Comparison of ENCODE assay signal across 8 cellular contexts in genomic region chr12:47964102-47964723, GRCh38. TPM values are rescaled to one million over a fixed set of nuclear protein-coding genes. Genes with fewer than 3 reads are reported as not detected.
DNase-seq lines count a peak whose midpoint lies in the region; ATAC-seq and TF ChIP-seq lines count a peak whose summit lies in the region.

No MANE protein-coding gene starts in this region.

- H2AK5ac ChIP-seq in IMR-90 (ENCODE audit: low read depth, low read length) = peak overlapping the region; percentile 7; the same call in 1 of the 2 replicates

- peak overlapping the region; percentile 99 to 100 for H3K4me3 Mint-ChIP-seq in activated T-cell treated with anti-CD3 and anti-CD28 coated beads, Interleukin-2, amount 50 U/mL, for 72 hours

- H3K4me1 Mint-ChIP-seq in activated T-cell treated with anti-CD3 and anti-CD28 coated beads, Interleukin-2, amount 50 U/mL, for 72 hours (ENCODE audit: low read depth) = peaks cover 30% of the 10 kb centered on the region

- no peak overlapping the region for H2BK120ac ChIP-seq in IMR-90 (ENCODE audit: low read depth, low read length)

- intact Hi-C loops in IMR-90 (cut with micrococcal nuclease) = loop anchor here (5.0 to 10.0 kb wide), 2 partner anchors 247 to 651 kb away; no protein-coding TSS in a partner anchor

- H2BK20ac ChIP-seq in IMR-90 (ENCODE audit: low read depth, low read length) = no peak overlapping the region

- H3K36me3 ChIP-seq in IMR-90 (ENCODE audit: control insufficient read depth, insufficient read depth, low read length) (peaks cover 8% of the 10 kb centered on the region), iPS DF 6.9 (ENCODE audit: control insufficient read depth, insufficient read depth, low read length) (no peaks in the 10 kb centered on the region)

- H3K4me3 ChIP-seq in IMR-90 (ENCODE audit: insufficient read depth, low read depth, low read length) (peak overlapping the region; percentile 63), iPS DF 6.9 (ENCODE audit: low read length) (peak overlapping the region; percentile 46; the same call in 1 of the 2 replicates), skin epidermis (peak overlapping the region; percentile 55 to 90 (median 76))

- in situ Hi-C loops in IMR-90 (cut with MboI; ENCODE audit: low sequenced_read_pairs) = no loop called here

- dilution Hi-C loops in IMR-90 (cut with HindIII; ENCODE audit: low sequenced_read_pairs, unreplicated experiment) = no loop called here

- H3K9me3 Mint-ChIP-seq in activated T-cell treated with anti-CD3 and anti-CD28 coated beads, Interleukin-2, amount 50 U/mL, for 72 hours = peaks cover 0 to 3% of the 10 kb centered on the region in 2 donors

- H3K4ac ChIP-seq in IMR-90 (ENCODE audit: low read depth, low read length) = no peak overlapping the region; the same call in 1 of the 2 replicates

- DNase-seq in DMS53 (lab: John Stamatoyannopoulos, UW) (peak; percentile 74), IMR-90 (no peak), iPS DF 6.9 (ENCODE audit: low read depth, low spot score) (no peak), HK-2 (ENCODE audit: unreplicated experiment) (no peak), NCI-H1436 (lab: John Stamatoyannopoulos, UW) (no peak)
- peak; percentile 12 to 18 for DNase-seq in activated T-cell treated with anti-CD3 and anti-CD28 coated beads, Interleukin-2, amount 50 U/mL, for 72 hours

- peak overlapping the region; percentile 71 for H2AK9ac ChIP-seq in IMR-90 (replicated peaks; ENCODE audit: low read depth, low read length, poor library complexity)

- 0 out of 2 replicates have a peak overlapping the region, but pooled peaks have one; percentile 35 for H3K23ac ChIP-seq in IMR-90 (ENCODE audit: low read depth, low read length)

- peak overlapping the region; percentile 66; the same call in 1 of the 2 replicates for H3K9ac ChIP-seq in IMR-90 (ENCODE audit: low read depth, low read length)

- H3K4me2 ChIP-seq in IMR-90 (ENCODE audit: low read depth, low read length) = peak overlapping the region; percentile 85

- TF ChIP-seq CTCF in IMR-90 (conservative IDR thresholded peaks at IDR 0.05; ENCODE audit: low read depth, low read length) = no peak

- no peaks in the 10 kb centered on the region for H4K20me1 ChIP-seq in IMR-90 (ENCODE audit: insufficient read depth, low read length)

- H3K27me3 ChIP-seq in IMR-90 (ENCODE audit: control insufficient read depth, insufficient read depth, low read length) = peaks cover 8% of the 10 kb centered on the region
- peaks cover 3% of the 10 kb centered on the region for H3K27me3 ChIP-seq in iPS DF 6.9 (ENCODE audit: control insufficient read depth, insufficient read depth, low read length)

- CTCF ChIA-PET in IMR-90 (lab: Yijun Ruan, JAX) = interaction anchor here (1.4 kb wide), 1 partner anchor 15 kb away, joined by 5 read pairs; no protein-coding TSS in a partner anchor

- H3K36me3 Mint-ChIP-seq in activated T-cell treated with anti-CD3 and anti-CD28 coated beads, Interleukin-2, amount 50 U/mL, for 72 hours (ENCODE audit: insufficient read depth in 2 of 2) = peaks cover 5 to 25% of the 10 kb centered on the region in 2 donors

- peaks cover 3% of the 10 kb centered on the region for H3K4me1 ChIP-seq in IMR-90 (ENCODE audit: control insufficient read depth, insufficient read depth, low read length)
- H3K4me1 ChIP-seq in iPS DF 6.9 (ENCODE audit: control insufficient read depth, insufficient read depth, low read length) = peaks cover 1% of the 10 kb centered on the region; the same call in 1 of the 2 replicates

- no peaks in the 10 kb centered on the region for H3K9me3 ChIP-seq in IMR-90 (ENCODE audit: control insufficient read depth, insufficient read depth, low read length)
- no peaks in the 10 kb centered on the region for H3K9me3 ChIP-seq in iPS DF 6.9 (ENCODE audit: control insufficient read depth, insufficient read depth, low read length)

- ATAC-seq in IMR-90 (ENCODE audit: low read depth) = no peak
- peak in 1 of 2 donors; percentile 8 for ATAC-seq in activated T-cell treated with anti-CD3 and anti-CD28 coated beads, Interleukin-2, amount 50 U/mL, for 72 hours (replicated peaks in 1 of 2)
- no peak for ATAC-seq in HG03571 (IDR thresholded peaks at IDR 0.05; ENCODE audit: unreplicated experiment)

- H3K27ac ChIP-seq in IMR-90 (ENCODE audit: insufficient read depth, low read length) = no peak overlapping the region; the same call in 1 of the 2 replicates
- no peak overlapping the region for H3K27ac ChIP-seq in iPS DF 6.9 (ENCODE audit: low read length)
- peak overlapping the region in 15 of 21 experiments; percentile 34 to 81 (median 64) for H3K27ac ChIP-seq in skin epidermis

- no peak overlapping the region for H2BK15ac ChIP-seq in IMR-90 (ENCODE audit: low read depth, low read length)

- POLR2A ChIA-PET in IMR-90 (lab: Charles Lee; ENCODE audit: unreplicated experiment) = no interaction called here

- no peak overlapping the region for H2BK5ac ChIP-seq in IMR-90 (ENCODE audit: low read depth, low read length, poor library complexity, severe bottlenecking)

- peak overlapping the region; percentile 49; the same call in 1 of the 2 replicates for H3K14ac ChIP-seq in IMR-90 (replicated peaks; ENCODE audit: low read depth, low read length)

- BruUV-seq in IMR-90 (replicated peaks; lab: Mats Ljungman, UMichigan) = no TSS peak

- H4K91ac ChIP-seq in IMR-90 (ENCODE audit: insufficient read depth, low read depth, low read length) = no peak overlapping the region

- peak overlapping the region; percentile 43 to 51; a peak in 1 of 4 replicates for H4K8ac ChIP-seq in IMR-90 (ENCODE audit: low read depth in 2 of 2, low read length in 2 of 2)

- 0% methylated on average over 4 of the region's 18 CpGs; no CpG with 5 or more reads in 1 of the 2 experiments for WGBS in IMR-90 (ENCODE audit: extremely low coverage in 2 of 2, insufficient read length in 1 of 2), 2 experiments
- WGBS in iPS DF 6.9 (ENCODE audit: insufficient coverage, insufficient read length) = no CpG with 5 or more reads among the region's 18 CpGs

- peak overlapping the region; percentile 99 for H2AFZ ChIP-seq in IMR-90 (replicated peaks; ENCODE audit: low read length, poor library complexity)

- H3K27ac Mint-ChIP-seq in activated T-cell treated with anti-CD3 and anti-CD28 coated beads, Interleukin-2, amount 50 U/mL, for 72 hours = peak overlapping the region; percentile 5

- H3K18ac ChIP-seq in IMR-90 (ENCODE audit: low read depth, low read length) = no peak overlapping the region

- peaks cover 32% of the 10 kb centered on the region for H3K27me3 Mint-ChIP-seq in activated T-cell treated with anti-CD3 and anti-CD28 coated beads, Interleukin-2, amount 50 U/mL, for 72 hours (ENCODE audit: low read depth)

- peaks cover 3 to 20% of the 10 kb centered on the region in 2 experiments; a peak in 3 of 4 replicates for H3K79me1 ChIP-seq in IMR-90 (ENCODE audit: low read depth in 1 of 2, low read length in 2 of 2)

- no peak for TF ChIP-seq POLR2A in IMR-90 (IDR thresholded peaks at IDR 0.05; ENCODE audit: low read depth, low read length)

- 0 out of 2 replicates have a peak overlapping the region, but pooled peaks have one; percentile 39 for H3K56ac ChIP-seq in IMR-90 (ENCODE audit: extremely low read depth, insufficient read depth, low read length)

- H4K5ac ChIP-seq in IMR-90 (ENCODE audit: low read depth, low read length) = no peak overlapping the region

- peaks cover 3% of the 10 kb centered on the region; the same call in 1 of the 2 replicates for H3K9me1 ChIP-seq in IMR-90 (ENCODE audit: insufficient read depth, low read length)

- TF ChIP-seq RAD21 in IMR-90 (IDR thresholded peaks at IDR 0.05; ENCODE audit: low read length) = no peak

TF ChIP-seq in IMR-90, 13 proteins besides CTCF, POLR2A, EP300 and RAD21 (continues in another document):
- TF ChIP-seq CEBPB (IDR thresholded peaks at IDR 0.05; ENCODE audit: low read depth, low read length) (no peak), CHD1 (IDR thresholded peaks at IDR 0.05; ENCODE audit: low read depth, low read length) (no peak), RCOR1 (IDR thresholded peaks at IDR 0.05; ENCODE audit: insufficient replicate concordance, low read length) (no peak), SMC3 (IDR thresholded peaks at IDR 0.05; ENCODE audit: low read depth, low read length) (no peak), USF2 (IDR thresholded peaks at IDR 0.05; ENCODE audit: low read depth, low read length) (no peak), RFX5 (IDR thresholded peaks at IDR 0.05; ENCODE audit: low read depth, low read length) (no peak), BHLHE40 (IDR thresholded peaks at IDR 0.05; ENCODE audit: low read depth, low read length) (no peak), MXI1 (IDR thresholded peaks at IDR 0.05; ENCODE audit: borderline replicate concordance, low read depth, low read length) (no peak), MAFK (IDR thresholded peaks at IDR 0.05; ENCODE audit: low read depth, low read length) (no peak), FOS (IDR thresholded peaks at IDR 0.05; ENCODE audit: low read depth, low read length) (no peak), NFE2L2 (IDR thresholded peaks at IDR 0.05; ENCODE audit: low read depth, low read length) (no peak)

RNA-seq across cellular contexts. Expression of gene TMEM106C, which starts 0.8 kb away (rescaled TPM):
- 63.9 and 72.1 TPM in 2 replicates for total RNA-seq in IMR-90 (2012; rRNA removed)
- 66.4 and 74.6 TPM in 2 replicates for polyA plus RNA-seq in IMR-90 (2012; rRNA removed)
- 27.2 and 37.7 TPM in 2 replicates for polyA plus RNA-seq in IMR-90 (2012; cell fraction: cytosol; rRNA removed)
- polyA plus RNA-seq in IMR-90 (2012; cell fraction: nucleus; rRNA removed; ENCODE audit: low replicate concordance) = 34.4 and 64.6 TPM in 2 replicates
- total RNA-seq in activated T-cell treated with anti-CD3 and anti-CD28 coated beads, Interleukin-2, amount 50 U/mL, for 72 hours = 100 to 1,000 TPM; 124 to 149 TPM

RNA-seq across cellular contexts. Expression of gene COL2A1, which starts 40.1 kb away (rescaled TPM):
- not detected in 2 replicates for total RNA-seq in IMR-90 (2012; rRNA removed)
- polyA plus RNA-seq in IMR-90 (2012; rRNA removed) = 0.05 TPM in 1 of 2 replicates, not detected in the other
- polyA plus RNA-seq in IMR-90 (2012; cell fraction: cytosol; rRNA removed) = 0.03 and 0.05 TPM in 2 replicates
- 0.03 and 0.05 TPM in 2 replicates for polyA plus RNA-seq in IMR-90 (2012; cell fraction: nucleus; rRNA removed; ENCODE audit: low replicate concordance)
- under 1 TPM in 1 of 2 donors, not detected in 1; 0.14 TPM for total RNA-seq in activated T-cell treated with anti-CD3 and anti-CD28 coated beads, Interleukin-2, amount 50 U/mL, for 72 hours

RNA-seq across cellular contexts. Expression of gene VDR, which starts 59.4 kb away (rescaled TPM):
- 3.9 and 5.4 TPM in 2 replicates for total RNA-seq in IMR-90 (2012; rRNA removed)
- 8.5 and 10.8 TPM in 2 replicates for polyA plus RNA-seq in IMR-90 (2012; rRNA removed)
- 6.0 and 8.5 TPM in 2 replicates for polyA plus RNA-seq in IMR-90 (2012; cell fraction: cytosol; rRNA removed)
- polyA plus RNA-seq in IMR-90 (2012; cell fraction: nucleus; rRNA removed; ENCODE audit: low replicate concordance) = 6.6 and 12.7 TPM in 2 replicates
- total RNA-seq in activated T-cell treated with anti-CD3 and anti-CD28 coated beads, Interleukin-2, amount 50 U/mL, for 72 hours = 100 to 1,000 TPM; 217 to 224 TPM

Comparison
In these comparisons a context has a peak if more than half of its experiments do, and no peak if none do; other contexts are left out.
1. DNase-seq: peak in DMS53 (single experiment) and activated T-cell treated with anti-CD3 and anti-CD28 coated beads, Interleukin-2, amount 50 U/mL, for 72 hours (2 of 2); none in IMR-90 (single experiment), iPS DF 6.9 (single experiment), HK-2 (single experiment) and NCI-H1436 (single experiment).
2. H3K27ac ChIP-seq: peak in skin epidermis (15 of 21); none in IMR-90 (single experiment) and iPS DF 6.9 (single experiment).
3. RNA of gene VDR, which starts 59.4 kb away (total RNA-seq): 217 to 224 TPM in activated T-cell treated with anti-CD3 and anti-CD28 coated beads, Interleukin-2, amount 50 U/mL, for 72 hours; 3.9 to 5.4 TPM in IMR-90; every median in the first group is over 10 times any median in the second.
4. Peak in every context shown above with its lines, with median percentiles within 50 percentile points of each other: H3K4me3 ChIP-seq.